Comparison of ENCODE assay signal across 8 cellular contexts in genomic region chr9:34328500-34328982, GRCh38. TPM values are rescaled to one million over a fixed set of nuclear protein-coding genes. Genes with fewer than 3 reads are reported as not detected.
A peak's percentile ranks its signal among the peaks of the same experiment; 100 is the strongest.
DNase-seq lines count a peak whose midpoint lies in the region; ATAC-seq and TF ChIP-seq lines count a peak whose summit lies in the region.

No MANE protein-coding gene starts in this region.

- no peaks in the 10 kb centered on the region for H3K27me3 ChIP-seq in MG63
- no peaks in the 10 kb centered on the region for H3K27me3 ChIP-seq in testis

- no peaks in the 10 kb centered on the region for H3K27me3 Mint-ChIP-seq in activated CD8-positive, alpha-beta memory T cell treated with anti-CD3 and anti-CD28 coated beads, Interleukin-2, amount 10 ng/mL, durations not matched to agents 7 days and 5 days

- peak overlapping the region; percentile 90 for H3K4me3 Mint-ChIP-seq in activated CD8-positive, alpha-beta memory T cell treated with anti-CD3 and anti-CD28 coated beads, Interleukin-2, amount 10 ng/mL, durations not matched to agents 7 days and 5 days

- peak; percentile 1 for ATAC-seq in activated CD8-positive, alpha-beta memory T cell treated with anti-CD3 and anti-CD28 coated beads, Interleukin-2, amount 10 ng/mL, durations not matched to agents 7 days and 5 days
- ATAC-seq in activated naive CD4-positive, alpha-beta T cell treated with anti-CD3 and anti-CD28 coated beads, Interleukin-2, amount 50 U/mL, for 72 hours: peak in 1 of 2 donors; percentile 1
- no peak for ATAC-seq in HG03521 (IDR thresholded peaks at IDR 0.05; ENCODE audit: unreplicated experiment)

- no peaks in the 10 kb centered on the region for H3K36me3 Mint-ChIP-seq in activated CD8-positive, alpha-beta memory T cell treated with anti-CD3 and anti-CD28 coated beads, Interleukin-2, amount 10 ng/mL, durations not matched to agents 7 days and 5 days
- peaks cover 7 to 19% of the 10 kb centered on the region in 2 donors for H3K36me3 Mint-ChIP-seq in activated naive CD4-positive, alpha-beta T cell treated with anti-CD3 and anti-CD28 coated beads, Interleukin-2, amount 50 U/mL, for 72 hours

- H3K9me3 ChIP-seq in MG63: no peaks in the 10 kb centered on the region
- no peaks in the 10 kb centered on the region for H3K9me3 ChIP-seq in testis

- peak overlapping the region; percentile 78 to 85 for H3K27ac ChIP-seq in testis

- H3K36me3 ChIP-seq in MG63 (no peaks in the 10 kb centered on the region), testis (ENCODE audit: low read depth, missing control alignments) (no peaks in the 10 kb centered on the region)

- TF ChIP-seq POLR2A in testis (IDR thresholded peaks at IDR 0.05): no peak

- peaks cover 8% of the 10 kb centered on the region for H3K4me1 ChIP-seq in testis

- intact Hi-C loops in testis (cut with DNase I; ENCODE audit: low total_unique reads): no loop called here

- H3K4me1 Mint-ChIP-seq in activated CD8-positive, alpha-beta memory T cell treated with anti-CD3 and anti-CD28 coated beads, Interleukin-2, amount 10 ng/mL, durations not matched to agents 7 days and 5 days: peaks cover 35% of the 10 kb centered on the region

- CTCF ChIA-PET in activated CD8-positive, alpha-beta memory T cell treated with anti-CD3 and anti-CD28 coated beads, Interleukin-2, amount 10 ng/mL, durations not matched to agents 7 days and 5 days (lab: Charles Lee): interaction anchor here (1.0 to 1.6 kb wide), 4 partner anchors 10 to 75 kb away, joined by 3 to 6 read pairs (median 4); no protein-coding TSS in a partner anchor

- no peak for TF ChIP-seq CTCF in testis (IDR thresholded peaks at IDR 0.05)

- 0 to 1% methylated on average over 11 of the region's 11 CpGs for WGBS in testis, 2 donors

- H3K4me3 ChIP-seq in MG63: peak overlapping the region; percentile 93
- H3K4me3 ChIP-seq in testis: peak overlapping the region; percentile 69 to 92

- no peak for DNase-seq in activated CD8-positive, alpha-beta memory T cell treated with anti-CD3 and anti-CD28 coated beads, Interleukin-2, amount 10 ng/mL, durations not matched to agents 7 days and 5 days
- no peak for DNase-seq in activated CD8-positive, alpha-beta memory T cell treated with anti-CD3 and anti-CD28 coated beads, Interleukin-2, amount 50 U/mL, for 48 hours
- DNase-seq in MG63 (no peak), islet precursor cell (peak; percentile 47), testis (no peak), amygdala (lab: John Stamatoyannopoulos, UW) (no peak)
- no peak for DNase-seq in activated naive CD4-positive, alpha-beta T cell treated with anti-CD3 and anti-CD28 coated beads, Interleukin-2, amount 50 U/mL, for 72 hours (ENCODE audit: low spot score in 2 of 2)

- no peaks in the 10 kb centered on the region for H3K9me3 Mint-ChIP-seq in activated CD8-positive, alpha-beta memory T cell treated with anti-CD3 and anti-CD28 coated beads, Interleukin-2, amount 10 ng/mL, durations not matched to agents 7 days and 5 days (ENCODE audit: low read depth)
- H3K9me3 Mint-ChIP-seq in activated naive CD4-positive, alpha-beta T cell treated with anti-CD3 and anti-CD28 coated beads, Interleukin-2, amount 50 U/mL, for 72 hours: no peaks in the 10 kb centered on the region

- H3K27ac Mint-ChIP-seq in activated CD8-positive, alpha-beta memory T cell treated with anti-CD3 and anti-CD28 coated beads, Interleukin-2, amount 10 ng/mL, durations not matched to agents 7 days and 5 days: peak overlapping the region; percentile 95
- H3K27ac Mint-ChIP-seq in activated naive CD4-positive, alpha-beta T cell treated with anti-CD3 and anti-CD28 coated beads, Interleukin-2, amount 50 U/mL, for 72 hours: peak overlapping the region; percentile 98 to 100

RNA-seq across cellular contexts. Expression of gene KIF24, which starts 0.5 kb away (rescaled TPM):
- total RNA-seq in activated CD8-positive, alpha-beta memory T cell treated with anti-CD3 and anti-CD28 coated beads, Interleukin-2, amount 10 ng/mL, durations not matched to agents 7 days and 5 days: 10 to 100 TPM in 1 of 2 experiments, 1 to 10 TPM in 1; 9.3 to 13.6 TPM
- total RNA-seq in MG63 (2014; rRNA removed; shearing (Covaris generic); ENCODE audit: low replicate concordance): 1.7 and 1.8 TPM in 2 replicates
- total RNA-seq in activated naive CD4-positive, alpha-beta T cell treated with anti-CD3 and anti-CD28 coated beads, Interleukin-2, amount 50 U/mL, for 72 hours: 1 to 10 TPM; 6.1 to 7.3 TPM
- total RNA-seq in testis: 10 to 100 TPM; 18.3 to 20.0 TPM
- 34.7 TPM for polyA plus RNA-seq in testis (ENCODE audit: insufficient read depth, low read depth, low replicate concordance)

RNA-seq across cellular contexts. Expression of gene NUDT2, which starts 0.8 kb away (rescaled TPM):
- total RNA-seq in activated CD8-positive, alpha-beta memory T cell treated with anti-CD3 and anti-CD28 coated beads, Interleukin-2, amount 10 ng/mL, durations not matched to agents 7 days and 5 days: 10 to 100 TPM; 28.9 to 29.7 TPM
- 6.6 and 19.3 TPM in 2 replicates for total RNA-seq in MG63 (2014; rRNA removed; shearing (Covaris generic); ENCODE audit: low replicate concordance)
- 10 to 100 TPM; 42.7 to 42.9 TPM for total RNA-seq in activated naive CD4-positive, alpha-beta T cell treated with anti-CD3 and anti-CD28 coated beads, Interleukin-2, amount 50 U/mL, for 72 hours
- total RNA-seq in testis: 10 to 100 TPM; 16.7 to 20.9 TPM
- polyA plus RNA-seq in testis (ENCODE audit: insufficient read depth, low read depth, low replicate concordance): 21.1 TPM

RNA-seq across cellular contexts. Expression of gene MYORG, which starts 48.2 kb away (rescaled TPM):
- total RNA-seq in activated CD8-positive, alpha-beta memory T cell treated with anti-CD3 and anti-CD28 coated beads, Interleukin-2, amount 10 ng/mL, durations not matched to agents 7 days and 5 days: 1 to 10 TPM; 3.7 to 4.2 TPM
- total RNA-seq in MG63 (2014; rRNA removed; shearing (Covaris generic); ENCODE audit: low replicate concordance): 0.23 TPM in 1 of 2 replicates, not detected in the other
- 1 to 10 TPM; 2.2 to 4.6 TPM for total RNA-seq in activated naive CD4-positive, alpha-beta T cell treated with anti-CD3 and anti-CD28 coated beads, Interleukin-2, amount 50 U/mL, for 72 hours
- total RNA-seq in testis: 1 to 10 TPM; 2.8 to 4.6 TPM
- 2.8 TPM for polyA plus RNA-seq in testis (ENCODE audit: insufficient read depth, low read depth, low replicate concordance)
